In genomic region chr2:200177971-200178911, GRCh38 we compare ENCODE assay signal across 9 cellular contexts.
DNase-seq lines count a peak whose midpoint lies in the region; ATAC-seq and TF ChIP-seq lines count a peak whose summit lies in the region.
"Had no signal": no experiment of that assay in that cellular context is flagged by ENCODE, and none has a peak within 500 bp of the region (broad histone marks: within the 10 kb centered on the region; RNA-seq: fewer than 3 reads in every experiment).

No MANE protein-coding gene starts in this region.

- no peaks in the 10 kb centered on the region for H3K4me1 Mint-ChIP-seq in natural killer cell treated with Interleukin-12 subunit alpha and Interleukin-12 subunit beta and Interleukin-15 and Interleukin-18, amount 100 ng/mL, for 72 hours (ENCODE audit: low read depth in 2 of 2)
- H3K4me1 Mint-ChIP-seq in natural killer cell = no peaks in the 10 kb centered on the region

- in situ Hi-C loops in astrocyte of the cerebellum (cut with HindIII; ENCODE audit: low sequenced_read_pairs) = no loop called here

- intact Hi-C loops in natural killer cell (cut with micrococcal nuclease) = no loop called here

- no peak overlapping the region for H3K4me3 ChIP-seq in astrocyte of the cerebellum (ENCODE audit: low read depth, low read length)

- H3K27ac Mint-ChIP-seq in natural killer cell treated with Interleukin-12 subunit alpha and Interleukin-12 subunit beta and Interleukin-15 and Interleukin-18, amount 100 ng/mL, for 72 hours = no peak overlapping the region
- H3K27ac Mint-ChIP-seq in natural killer cell = no peak overlapping the region
- no peak overlapping the region for H3K27ac Mint-ChIP-seq in activated naive CD4-positive, alpha-beta T cell treated with anti-CD3 and anti-CD28 coated beads, Interleukin-2, amount 50 U/mL, for 72 hours
- H3K27ac Mint-ChIP-seq: T-helper 2 cell treated with Interferon-gamma antibody and Interleukin-4, amounts not matched to agents 5 μg/mL and 100 μg/mL, for 36 hours had no signal

- H3K4me3 Mint-ChIP-seq in natural killer cell treated with Interleukin-12 subunit alpha and Interleukin-12 subunit beta and Interleukin-15 and Interleukin-18, amount 100 ng/mL, for 72 hours = no peak overlapping the region
- H3K4me3 Mint-ChIP-seq in natural killer cell = no peak overlapping the region
- H3K4me3 Mint-ChIP-seq: T-helper 2 cell treated with Interferon-gamma antibody and Interleukin-4, amounts not matched to agents 5 μg/mL and 100 μg/mL, for 36 hours had no signal

- DNase-seq in natural killer cell treated with Interleukin-12 subunit alpha and Interleukin-12 subunit beta and Interleukin-15 and Interleukin-18, amount 100 ng/mL, for 72 hours (ENCODE audit: low spot score) = no peak
- DNase-seq in natural killer cell (no peak), astrocyte of the cerebellum (ENCODE audit: low read depth) (peak; percentile 9), left lobe of liver (ENCODE audit: low spot score) (no peak)
- DNase-seq in activated naive CD4-positive, alpha-beta T cell treated with anti-CD3 and anti-CD28 coated beads, Interleukin-2, amount 50 U/mL, for 72 hours (ENCODE audit: low spot score in 2 of 2) = no peak

- H3K9me3 Mint-ChIP-seq in natural killer cell treated with Interleukin-12 subunit alpha and Interleukin-12 subunit beta and Interleukin-15 and Interleukin-18, amount 100 ng/mL, for 72 hours = no peaks in the 10 kb centered on the region
- H3K9me3 Mint-ChIP-seq in natural killer cell = no peaks in the 10 kb centered on the region
- H3K9me3 Mint-ChIP-seq in activated naive CD4-positive, alpha-beta T cell treated with anti-CD3 and anti-CD28 coated beads, Interleukin-2, amount 50 U/mL, for 72 hours = no peaks in the 10 kb centered on the region
- H3K9me3 Mint-ChIP-seq: T-helper 2 cell treated with Interferon-gamma antibody and Interleukin-4, amounts not matched to agents 5 μg/mL and 100 μg/mL, for 36 hours had no signal

- H3K27me3 Mint-ChIP-seq in natural killer cell treated with Interleukin-12 subunit alpha and Interleukin-12 subunit beta and Interleukin-15 and Interleukin-18, amount 100 ng/mL, for 72 hours = peaks cover 11 to 27% of the 10 kb centered on the region in 2 donors
- no peaks in the 10 kb centered on the region for H3K27me3 Mint-ChIP-seq in natural killer cell (ENCODE audit: low read depth in 2 of 2)

- H3K36me3 Mint-ChIP-seq in natural killer cell treated with Interleukin-12 subunit alpha and Interleukin-12 subunit beta and Interleukin-15 and Interleukin-18, amount 100 ng/mL, for 72 hours = no peaks in the 10 kb centered on the region
- H3K36me3 Mint-ChIP-seq in natural killer cell = no peaks in the 10 kb centered on the region
- no peaks in the 10 kb centered on the region for H3K36me3 Mint-ChIP-seq in activated naive CD4-positive, alpha-beta T cell treated with anti-CD3 and anti-CD28 coated beads, Interleukin-2, amount 50 U/mL, for 72 hours

- ATAC-seq in natural killer cell treated with Interleukin-12 subunit alpha and Interleukin-12 subunit beta and Interleukin-15 and Interleukin-18, amount 100 ng/mL, for 72 hours = peak; percentile 25 to 40
- ATAC-seq in natural killer cell (no peak), left lobe of liver (peak; percentile 60), HG02852 (IDR thresholded peaks at IDR 0.05; ENCODE audit: unreplicated experiment) (no peak), HG02870 (IDR thresholded peaks at IDR 0.05; ENCODE audit: unreplicated experiment) (no peak), GM18517 (IDR thresholded peaks at IDR 0.05; ENCODE audit: unreplicated experiment) (no peak)
- no peak for ATAC-seq in activated naive CD4-positive, alpha-beta T cell treated with anti-CD3 and anti-CD28 coated beads, Interleukin-2, amount 50 U/mL, for 72 hours

- TF ChIP-seq CTCF in natural killer cell (IDR thresholded peaks at IDR 0.05) = no peak
- no peak for TF ChIP-seq CTCF in astrocyte of the cerebellum (IDR thresholded peaks at IDR 0.05; ENCODE audit: low read depth, low read length, missing control alignments)

Comparison
In these comparisons a context has a peak if more than half of its experiments do, and no peak if none do; other contexts are left out.
1. ATAC-seq: peak in natural killer cell treated with Interleukin-12 subunit alpha and Interleukin-12 subunit beta and Interleukin-15 and Interleukin-18, amount 100 ng/mL, for 72 hours (2 of 2) and left lobe of liver (single experiment); none in natural killer cell (0 of 3), activated naive CD4-positive, alpha-beta T cell treated with anti-CD3 and anti-CD28 coated beads, Interleukin-2, amount 50 U/mL, for 72 hours (0 of 2), HG02852 (single experiment), HG02870 (single experiment) and GM18517 (single experiment).